ENCODE assay signal across 8 cellular contexts in the genomic region with DNA sequence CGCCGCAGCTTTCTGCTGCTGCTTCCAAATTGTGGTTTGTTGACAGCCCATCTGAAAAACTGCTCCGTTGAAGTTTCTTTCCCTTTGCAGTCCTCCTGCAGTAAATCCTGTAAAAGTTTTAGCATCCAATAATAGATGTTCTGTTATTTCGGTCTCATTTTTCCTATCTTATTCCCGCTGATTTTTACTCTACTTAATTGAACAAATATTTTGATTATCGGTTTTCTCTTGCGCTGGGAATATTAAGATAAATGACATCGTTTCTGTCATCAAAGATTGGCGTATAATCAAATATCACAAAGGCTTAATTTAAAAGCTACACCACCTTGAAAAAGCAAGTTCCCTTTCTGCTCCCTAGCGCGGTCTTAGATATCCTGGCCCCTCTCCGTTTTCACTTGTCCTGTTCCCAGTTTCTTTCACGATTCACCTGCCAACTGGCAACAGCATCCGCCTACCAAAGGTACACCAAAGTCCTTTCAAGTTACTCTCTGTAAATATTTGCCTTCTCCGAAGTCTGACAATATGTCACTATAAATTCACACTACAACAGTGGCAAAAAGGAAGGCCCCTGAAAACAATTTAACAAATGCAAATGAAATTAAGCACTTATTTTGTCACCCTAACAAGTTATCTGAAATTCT. TPM values are rescaled to one million over a fixed set of nuclear protein-coding genes. Genes with fewer than 3 reads are reported as not detected.
DNase-seq lines count a peak whose midpoint lies in the region; ATAC-seq and TF ChIP-seq lines count a peak whose summit lies in the region.

No MANE protein-coding gene starts in this region.

- H3K27ac Mint-ChIP-seq in memory B cell, result peak overlapping the region; percentile 98

- no peaks in the 10 kb centered on the region for H3K27me3 Mint-ChIP-seq in memory B cell

- H3K9me3 Mint-ChIP-seq in memory B cell, result no peaks in the 10 kb centered on the region

- DNase-seq in COLO668 (lab: John Stamatoyannopoulos, UW; ENCODE audit: unreplicated experiment), result peak; percentile 12
- DNase-seq in brain microvascular endothelial cell, result no peak
- no peak for DNase-seq in memory B cell (ENCODE audit: low spot score in 2 of 2)

- H3K4me3 Mint-ChIP-seq in memory B cell, result peak overlapping the region; percentile 96

- H3K4me1 Mint-ChIP-seq in memory B cell, result peaks cover 24% of the 10 kb centered on the region

- WGBS in urinary bladder, result 31% methylated on average over 15 of the region's 15 CpGs

- peak overlapping the region; percentile 84 for H3K4me3 ChIP-seq in brain microvascular endothelial cell (ENCODE audit: low read depth, low read length)
- H3K4me3 ChIP-seq in urinary bladder (ENCODE audit: low read depth, low read length), result peak overlapping the region; percentile 46

- H3K27me3 ChIP-seq in brain microvascular endothelial cell (replicated peaks), result no peaks in the 10 kb centered on the region

- H3K36me3 Mint-ChIP-seq in memory B cell, result peaks cover 3% of the 10 kb centered on the region

- H3K4me1 ChIP-seq in urinary bladder (ENCODE audit: insufficient read depth), result no peaks in the 10 kb centered on the region

- peak overlapping the region; percentile 88 for H3K27ac ChIP-seq in KOPT-K1 (ENCODE audit: low read depth, low read length, poor library complexity, severe bottlenecking)
- H3K27ac ChIP-seq in brain microvascular endothelial cell, result peak overlapping the region; percentile 25
- peak overlapping the region; percentile 53 for H3K27ac ChIP-seq in urinary bladder (ENCODE audit: low read depth)

- H3K9me3 ChIP-seq in KOPT-K1 (ENCODE audit: insufficient read depth, low read length, poor library complexity, severe bottlenecking), result no peaks in the 10 kb centered on the region

- H3K36me3 ChIP-seq in KOPT-K1 (ENCODE audit: insufficient read depth, low read length), result no peaks in the 10 kb centered on the region
- H3K36me3 ChIP-seq in brain microvascular endothelial cell (replicated peaks), result no peaks in the 10 kb centered on the region
- no peaks in the 10 kb centered on the region for H3K36me3 ChIP-seq in urinary bladder (ENCODE audit: insufficient read depth)

- in situ Hi-C loops in brain microvascular endothelial cell (cut with HindIII; ENCODE audit: low pct_ligation_motif_present, low sequenced_read_pairs), result no loop called here

- TF ChIP-seq CTCF in brain microvascular endothelial cell (IDR thresholded peaks at IDR 0.05; ENCODE audit: low read depth, low read length, missing control alignments), result no peak

- ATAC-seq in memory B cell (ENCODE audit: low read depth) (no peak), HG02678 (IDR thresholded peaks at IDR 0.05; ENCODE audit: unreplicated experiment) (no peak), HG03378 (IDR thresholded peaks at IDR 0.05; ENCODE audit: unreplicated experiment) (no peak), HG03280 (IDR thresholded peaks at IDR 0.05; ENCODE audit: unreplicated experiment) (no peak)

RNA-seq across cellular contexts. Expression of gene STRN, which starts 1.0 kb away (rescaled TPM):
- 34.9 TPM for total RNA-seq in urinary bladder
- 8.2 TPM for polyA plus RNA-seq in urinary bladder

Comparison
In these comparisons a context has a peak if more than half of its experiments do, and no peak if none do; other contexts are left out.
1. H3K27ac ChIP-seq: peak in every context shown above with its lines; median percentile 88 in KOPT-K1; 53 in urinary bladder; 25 in brain microvascular endothelial cell.